Comparison of ENCODE assay signal across 25 cellular contexts in the genomic region with DNA sequence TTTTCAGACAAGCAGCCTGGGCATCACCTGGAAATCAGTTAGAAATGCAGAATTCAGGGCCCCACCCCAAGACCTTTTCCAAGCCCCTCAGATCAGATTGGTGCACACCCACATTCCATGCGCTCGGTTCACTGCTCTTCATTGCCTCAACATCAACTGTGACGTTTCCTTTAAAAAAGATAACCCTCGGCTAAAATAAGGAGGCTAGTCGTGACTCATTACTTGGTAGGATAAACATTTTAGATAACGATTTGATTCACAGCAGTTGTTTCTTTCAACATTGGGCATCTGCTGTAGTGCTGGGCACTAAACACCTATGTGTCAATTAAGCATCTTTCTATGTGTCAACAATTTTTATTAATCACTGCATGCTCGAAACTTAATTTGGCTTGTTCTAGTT.
DNase-seq lines count a peak whose midpoint lies in the region; ATAC-seq, FAIRE-seq and TF ChIP-seq lines count a peak whose summit lies in the region.
"Had no signal": no experiment of that assay in that cellular context is flagged by ENCODE, and none has a peak within 500 bp of the region (broad histone marks: within the 10 kb centered on the region; RNA-seq: fewer than 3 reads in every experiment).

No MANE protein-coding gene starts in this region.

- H3K4me3 ChIP-seq in IMR-90 (ENCODE audit: insufficient read depth, low read depth, low read length) (no peak overlapping the region), bronchial epithelial cell (ENCODE audit: low read depth, low read length) (no peak overlapping the region), kidney epithelial cell (ENCODE audit: low read depth, low read length) (no peak overlapping the region)
- H3K4me3 ChIP-seq: esophagus squamous epithelium, GM12878, thoracic aorta had no signal

- CTCF ChIA-PET in IMR-90 (lab: Yijun Ruan, JAX): no interaction called here

- H2AFZ ChIP-seq in IMR-90 (replicated peaks; ENCODE audit: low read length, poor library complexity): no peak overlapping the region

- H3K4me1 ChIP-seq in IMR-90 (ENCODE audit: control insufficient read depth, insufficient read depth, low read length): peaks cover 7% of the 10 kb centered on the region
- H3K4me1 ChIP-seq: esophagus squamous epithelium had no signal

- peak; percentile 89 for ATAC-seq in IMR-90 (ENCODE audit: low read depth)
- ATAC-seq: activated CD4-positive, CD25-positive, alpha-beta regulatory T cell treated with anti-CD3 and anti-CD28 coated beads, Interleukin-2, amount 50 U/mL, for 24 hours; activated CD8-positive, alpha-beta T cell treated with anti-CD3 and anti-CD28 coated beads for 36 hours; GM12878; SK-N-SH treated with all-trans-retinoic acid at 6 μM for 48 hours had no signal

- H3K79me1 ChIP-seq in IMR-90 (ENCODE audit: low read depth in 1 of 2, low read length in 2 of 2): no peaks in the 10 kb centered on the region

- H3K27me3 ChIP-seq in IMR-90 (ENCODE audit: control insufficient read depth, insufficient read depth, low read length) (no peaks in the 10 kb centered on the region), bronchial epithelial cell (ENCODE audit: control insufficient read depth, insufficient read depth, low read length) (no peaks in the 10 kb centered on the region), kidney epithelial cell (ENCODE audit: control insufficient read depth, insufficient read depth, low read length) (no peaks in the 10 kb centered on the region)
- H3K27me3 ChIP-seq: esophagus squamous epithelium, neutrophil had no signal

- H2AK5ac ChIP-seq in IMR-90 (ENCODE audit: low read depth, low read length): no peak overlapping the region; the same call in 1 of the 2 replicates

- dilution Hi-C loops in IMR-90 (cut with HindIII; ENCODE audit: low sequenced_read_pairs, unreplicated experiment): no loop called here

- no peak for TF ChIP-seq CTCF in IMR-90 (conservative IDR thresholded peaks at IDR 0.05; ENCODE audit: low read depth, low read length)
- no peak for TF ChIP-seq CTCF in bronchial epithelial cell (IDR thresholded peaks at IDR 0.05; ENCODE audit: insufficient read depth, low read length, severe bottlenecking)
- TF ChIP-seq CTCF in kidney epithelial cell (IDR thresholded peaks at IDR 0.05; ENCODE audit: insufficient read depth, low read length, poor library complexity, severe bottlenecking): no peak

- H3K14ac ChIP-seq in IMR-90 (replicated peaks; ENCODE audit: low read depth, low read length): no peak overlapping the region

- H3K4ac ChIP-seq in IMR-90 (ENCODE audit: low read depth, low read length): no peak overlapping the region

- no TSS peak for BruUV-seq in IMR-90 (replicated peaks; lab: Mats Ljungman, UMichigan)

- H3K27ac ChIP-seq in IMR-90 (ENCODE audit: insufficient read depth, low read length): no peak overlapping the region
- H3K27ac ChIP-seq: esophagus squamous epithelium, neutrophil, thoracic aorta had no signal

- H2BK20ac ChIP-seq in IMR-90 (ENCODE audit: low read depth, low read length): no peak overlapping the region

- TF ChIP-seq RAD21 in IMR-90 (IDR thresholded peaks at IDR 0.05; ENCODE audit: low read length): no peak

- no peak overlapping the region for H3K23ac ChIP-seq in IMR-90 (ENCODE audit: low read depth, low read length)

- peak overlapping the region; percentile 31 for H2AK9ac ChIP-seq in IMR-90 (replicated peaks; ENCODE audit: low read depth, low read length, poor library complexity)

- POLR2A ChIA-PET in IMR-90 (lab: Charles Lee; ENCODE audit: unreplicated experiment): no interaction called here

- no peak overlapping the region for H2BK120ac ChIP-seq in IMR-90 (ENCODE audit: low read depth, low read length)

- no peak overlapping the region for H2BK5ac ChIP-seq in IMR-90 (ENCODE audit: low read depth, low read length, poor library complexity, severe bottlenecking)

- no peak for TF ChIP-seq POLR2A in IMR-90 (IDR thresholded peaks at IDR 0.05; ENCODE audit: low read depth, low read length)

- DNase-seq in Daoy (ENCODE audit: low read depth): peak; percentile 60
- peak; percentile 77 for DNase-seq in IMR-90
- DNase-seq in bronchial epithelial cell (ENCODE audit: low read depth): peak; percentile 56
- DNase-seq in kidney epithelial cell (ENCODE audit: low read depth): peak; percentile 1
- no peak for DNase-seq in OCI-M2 (lab: John Stamatoyannopoulos, UW; ENCODE audit: unreplicated experiment)
- DNase-seq in NCI-H524 (lab: John Stamatoyannopoulos, UW): no peak
- no peak for DNase-seq in NK-92 treated with Interleukin-12 subunit alpha and Interleukin-12 subunit beta, amount 100 ng/mL, for 24 hours (lab: John Stamatoyannopoulos, UW)
- DNase-seq in cortex of kidney (lab: John Stamatoyannopoulos, UW): no peak
- DNase-seq: activated CD8-positive, alpha-beta T cell treated with anti-CD3 and anti-CD28 coated beads for 36 hours; activated naive CD4-positive, alpha-beta T cell; activated T-cell treated with anti-CD3 and anti-CD28 coated beads, Interleukin-2, amount 50 U/mL, for 24 hours; amniotic stem cell; esophagus squamous epithelium; glutamatergic neuron; GOT3; NCI-H1092; NCI-H2029 treated with DMSO at 0.1 percent for 48 hours; right cardiac atrium; RPMI8226 had no signal

- no peak overlapping the region for H4K8ac ChIP-seq in IMR-90 (ENCODE audit: low read depth in 2 of 2, low read length in 2 of 2)

- no peak overlapping the region for H2BK15ac ChIP-seq in IMR-90 (ENCODE audit: low read depth, low read length)

- no peak for FAIRE-seq in bronchial epithelial cell (lab: Jason Lieb, UNC)
- FAIRE-seq: GM12878, GM19239 had no signal

- intact Hi-C loops in IMR-90 (cut with micrococcal nuclease): no loop called here

- H4K5ac ChIP-seq in IMR-90 (ENCODE audit: low read depth, low read length): no peak overlapping the region

- H3K9me3 ChIP-seq in IMR-90 (ENCODE audit: control insufficient read depth, insufficient read depth, low read length): no peaks in the 10 kb centered on the region
- H3K9me3 ChIP-seq: esophagus squamous epithelium, neutrophil, thoracic aorta had no signal

- H3K56ac ChIP-seq in IMR-90 (ENCODE audit: extremely low read depth, insufficient read depth, low read length): no peak overlapping the region

- H3K9me1 ChIP-seq in IMR-90 (ENCODE audit: insufficient read depth, low read length): peaks cover 3% of the 10 kb centered on the region; the same call in 1 of the 2 replicates

- H3K9ac ChIP-seq in IMR-90 (ENCODE audit: low read depth, low read length): no peak overlapping the region

- H4K91ac ChIP-seq in IMR-90 (ENCODE audit: insufficient read depth, low read depth, low read length): no peak overlapping the region

- H3K18ac ChIP-seq in IMR-90 (ENCODE audit: low read depth, low read length): no peak overlapping the region

- in situ Hi-C loops in IMR-90 (cut with MboI; ENCODE audit: low sequenced_read_pairs): no loop called here

- peak overlapping the region; percentile 57; the same call in 1 of the 2 replicates for H3K4me2 ChIP-seq in IMR-90 (ENCODE audit: low read depth, low read length)

- no peaks in the 10 kb centered on the region for H4K20me1 ChIP-seq in IMR-90 (ENCODE audit: insufficient read depth, low read length)

- no CpG with 5 or more reads among the region's 7 CpGs for WGBS in IMR-90 (ENCODE audit: extremely low coverage in 2 of 2, insufficient read length in 1 of 2), 2 experiments

- H3K36me3 ChIP-seq in IMR-90 (ENCODE audit: control insufficient read depth, insufficient read depth, low read length): peaks cover 6% of the 10 kb centered on the region; the same call in 1 of the 2 replicates
- no peaks in the 10 kb centered on the region for H3K36me3 ChIP-seq in bronchial epithelial cell (ENCODE audit: control insufficient read depth, insufficient read depth, low read length)
- H3K36me3 ChIP-seq in kidney epithelial cell (ENCODE audit: control insufficient read depth, insufficient read depth, low read length): no peaks in the 10 kb centered on the region

TF ChIP-seq in IMR-90, 13 proteins besides CTCF, POLR2A, EP300 and RAD21:
- TF ChIP-seq, protein P1, sequence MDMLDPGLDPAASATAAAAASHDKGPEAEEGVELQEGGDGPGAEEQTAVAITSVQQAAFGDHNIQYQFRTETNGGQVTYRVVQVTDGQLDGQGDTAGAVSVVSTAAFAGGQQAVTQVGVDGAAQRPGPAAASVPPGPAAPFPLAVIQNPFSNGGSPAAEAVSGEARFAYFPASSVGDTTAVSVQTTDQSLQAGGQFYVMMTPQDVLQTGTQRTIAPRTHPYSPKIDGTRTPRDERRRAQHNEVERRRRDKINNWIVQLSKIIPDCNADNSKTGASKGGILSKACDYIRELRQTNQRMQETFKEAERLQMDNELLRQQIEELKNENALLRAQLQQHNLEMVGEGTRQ (IDR thresholded peaks at IDR 0.05; ENCODE audit: low read depth, low read length): no peak
- TF ChIP-seq BHLHE40 (IDR thresholded peaks at IDR 0.05; ENCODE audit: low read depth, low read length): peak; percentile 20; the same call in 1 of the 2 replicates
- TF ChIP-seq NFE2L2 (IDR thresholded peaks at IDR 0.05; ENCODE audit: low read depth, low read length): no peak
- TF ChIP-seq RFX5 (IDR thresholded peaks at IDR 0.05; ENCODE audit: low read depth, low read length): no peak
- no peak for TF ChIP-seq MAFK (IDR thresholded peaks at IDR 0.05; ENCODE audit: low read depth, low read length)
- no peak for TF ChIP-seq MXI1 (IDR thresholded peaks at IDR 0.05; ENCODE audit: borderline replicate concordance, low read depth, low read length)
- TF ChIP-seq MAZ (IDR thresholded peaks at IDR 0.05; ENCODE audit: borderline replicate concordance, low read depth, low read length): no peak
- TF ChIP-seq, protein P2, sequence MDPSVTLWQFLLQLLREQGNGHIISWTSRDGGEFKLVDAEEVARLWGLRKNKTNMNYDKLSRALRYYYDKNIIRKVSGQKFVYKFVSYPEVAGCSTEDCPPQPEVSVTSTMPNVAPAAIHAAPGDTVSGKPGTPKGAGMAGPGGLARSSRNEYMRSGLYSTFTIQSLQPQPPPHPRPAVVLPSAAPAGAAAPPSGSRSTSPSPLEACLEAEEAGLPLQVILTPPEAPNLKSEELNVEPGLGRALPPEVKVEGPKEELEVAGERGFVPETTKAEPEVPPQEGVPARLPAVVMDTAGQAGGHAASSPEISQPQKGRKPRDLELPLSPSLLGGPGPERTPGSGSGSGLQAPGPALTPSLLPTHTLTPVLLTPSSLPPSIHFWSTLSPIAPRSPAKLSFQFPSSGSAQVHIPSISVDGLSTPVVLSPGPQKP (IDR thresholded peaks at IDR 0.05; ENCODE audit: borderline replicate concordance, low read depth, low read length): no peak
- peak; percentile 88 for TF ChIP-seq FOS (IDR thresholded peaks at IDR 0.05; ENCODE audit: low read depth, low read length)
- peak; percentile 60 for TF ChIP-seq CEBPB (IDR thresholded peaks at IDR 0.05; ENCODE audit: low read depth, low read length)
- TF ChIP-seq RCOR1 (IDR thresholded peaks at IDR 0.05; ENCODE audit: insufficient replicate concordance, low read length): no peak
- TF ChIP-seq SMC3 (IDR thresholded peaks at IDR 0.05; ENCODE audit: low read depth, low read length): no peak
- no peak for TF ChIP-seq CHD1 (IDR thresholded peaks at IDR 0.05; ENCODE audit: low read depth, low read length)

Comparison
In these comparisons a context has a peak if more than half of its experiments do, and no peak if none do; other contexts are left out.
1. DNase-seq: peak in Daoy (single experiment), IMR-90 (single experiment), bronchial epithelial cell (single experiment) and kidney epithelial cell (single experiment); none in OCI-M2 (single experiment), NCI-H524 (0 of 2), NK-92 treated with Interleukin-12 subunit alpha and Interleukin-12 subunit beta, amount 100 ng/mL, for 24 hours (single experiment) and cortex of kidney (single experiment).